In genomic region chr9:137724114-137724445, GRCh38 we compare ENCODE assay signal across 12 cellular contexts.
DNase-seq lines count a peak whose midpoint lies in the region; ATAC-seq and TF ChIP-seq lines count a peak whose summit lies in the region.
"Had no signal": no experiment of that assay in that cellular context is flagged by ENCODE, and none has a peak within 500 bp of the region (broad histone marks: within the 10 kb centered on the region; RNA-seq: fewer than 3 reads in every experiment).

No MANE protein-coding gene starts in this region.

- no peak overlapping the region for H3K4me3 ChIP-seq in PC-3 (ENCODE audit: low read length)
- H3K4me3 ChIP-seq: SK-N-MC had no signal

- CTCF ChIA-PET in PC-3 (lab: Charles Lee), result no interaction called here

- no peaks in the 10 kb centered on the region for H3K27me3 Mint-ChIP-seq in activated naive CD8-positive, alpha-beta T cell treated with anti-CD3 and anti-CD28 coated beads for 36 hours

- H3K4me1 ChIP-seq in PC-3 (ENCODE audit: insufficient read depth, low read length), result no peaks in the 10 kb centered on the region

- H3K9ac ChIP-seq in PC-3 (ENCODE audit: low read length), result no peak overlapping the region

- BruUV-seq in PC-3 (replicated peaks; lab: Mats Ljungman, UMichigan), result no TSS peak

- H3K27me3 ChIP-seq in PC-3 (ENCODE audit: low read length), result no peaks in the 10 kb centered on the region

- no peaks in the 10 kb centered on the region; the same call in 1 of the 2 replicates for H3K36me3 ChIP-seq in PC-3 (ENCODE audit: low read depth, low read length)

- no peaks in the 10 kb centered on the region for H4K20me1 ChIP-seq in PC-3 (ENCODE audit: low read length)

- no peak for TF ChIP-seq CTCF in PC-3 (conservative IDR thresholded peaks at IDR 0.05; ENCODE audit: low read depth, low read length)

- DNase-seq in NCI-H69 (lab: John Stamatoyannopoulos, UW) (peak; percentile 43), iPS-NIHi7 (ENCODE audit: extremely low spot score) (peak; percentile 94), SIG-M5 (lab: John Stamatoyannopoulos, UW) (no peak), retina (no peak), PC-3 (no peak)
- no peak for DNase-seq in activated naive CD8-positive, alpha-beta T cell treated with anti-CD3 and anti-CD28 coated beads for 36 hours
- peak; percentile 31 for DNase-seq in stimulated activated CD4-positive, alpha-beta T cell treated with anti-CD3 and anti-CD28 coated beads, Interleukin-4, amount 100 ng/mL, for 1 hour
- DNase-seq: amniotic stem cell, GDM1, glutamatergic neuron, NCI-H1436 had no signal

- peak overlapping the region; percentile 76 for H3K27ac Mint-ChIP-seq in activated naive CD8-positive, alpha-beta T cell treated with anti-CD3 and anti-CD28 coated beads for 36 hours

- H3K9me3 ChIP-seq in PC-3 (ENCODE audit: low read length), result no peaks in the 10 kb centered on the region

- H3K27ac ChIP-seq in PC-3 (ENCODE audit: low read length), result no peak overlapping the region

- peaks cover 27% of the 10 kb centered on the region for H3K4me1 Mint-ChIP-seq in activated naive CD8-positive, alpha-beta T cell treated with anti-CD3 and anti-CD28 coated beads for 36 hours

- H3K9me3 Mint-ChIP-seq in activated naive CD8-positive, alpha-beta T cell treated with anti-CD3 and anti-CD28 coated beads for 36 hours, result peaks cover 20% of the 10 kb centered on the region

- H3F3A ChIP-seq in PC-3 (ENCODE audit: low read length, unreplicated experiment), result no peaks in the 10 kb centered on the region

- POLR2A ChIA-PET in PC-3 (lab: Charles Lee; ENCODE audit: unreplicated experiment), result no interaction called here

- no peak overlapping the region for H3K4me3 Mint-ChIP-seq in activated naive CD8-positive, alpha-beta T cell treated with anti-CD3 and anti-CD28 coated beads for 36 hours

- intact Hi-C loops in PC-3 (cut with micrococcal nuclease), result no loop called here

- no peaks in the 10 kb centered on the region for H3K9me2 ChIP-seq in PC-3 (replicated peaks; ENCODE audit: low read length)

- no peak overlapping the region for H2AFZ ChIP-seq in PC-3 (ENCODE audit: low read length)

- peaks cover 26% of the 10 kb centered on the region for H3K79me2 ChIP-seq in PC-3 (ENCODE audit: low read length)

- H3K36me3 Mint-ChIP-seq in activated naive CD8-positive, alpha-beta T cell treated with anti-CD3 and anti-CD28 coated beads for 36 hours, result peaks cover 78% of the 10 kb centered on the region

- no peak for ATAC-seq in PC-3

- no peak overlapping the region for H3K4me2 ChIP-seq in PC-3 (ENCODE audit: low read length)

Comparison
In these comparisons a context has a peak if more than half of its experiments do, and no peak if none do; other contexts are left out.
1. DNase-seq: peak in NCI-H69 (single experiment), iPS-NIHi7 (single experiment) and stimulated activated CD4-positive, alpha-beta T cell treated with anti-CD3 and anti-CD28 coated beads, Interleukin-4, amount 100 ng/mL, for 1 hour (single experiment); none in activated naive CD8-positive, alpha-beta T cell treated with anti-CD3 and anti-CD28 coated beads for 36 hours (single experiment), SIG-M5 (single experiment), retina (single experiment) and PC-3 (single experiment).